Comparison of ENCODE assay signal across 8 cellular contexts in genomic region chr2:27322766-27323591, GRCh38. TPM values are rescaled to one million over a fixed set of nuclear protein-coding genes. Genes with fewer than 3 reads are reported as not detected.
DNase-seq lines count a peak whose midpoint lies in the region; ATAC-seq and FAIRE-seq lines count a peak whose summit lies in the region.

Gene MPV17 (minus strand): TSS chr2:27323097. CDS start chr2:27322517, 580 bp downstream.

- WGBS in mesendoderm (ENCODE audit: extremely low coverage, insufficient coverage, low lambda C conversion rate) = no CpG with 5 or more reads among the region's 39 CpGs

- peak within 1 kb of the TSS; percentile 92 for H3K4me3 Mint-ChIP-seq in activated CD8-positive, alpha-beta memory T cell treated with anti-CD3 and anti-CD28 coated beads, Interleukin-2, amount 10 ng/mL, durations not matched to agents 7 days and 5 days

- H3K9ac ChIP-seq in NT2/D1 (ENCODE audit: insufficient read length, low read depth) (peak within 1 kb of the TSS; percentile 89), endocrine pancreas (ENCODE audit: control insufficient read depth, insufficient read depth, low read length) (peak within 1 kb of the TSS; percentile 89), mesendoderm (ENCODE audit: low read length) (peak within 1 kb of the TSS; percentile 99)

- no peaks in the 10 kb centered on the region for H3K27me3 Mint-ChIP-seq in activated CD8-positive, alpha-beta memory T cell treated with anti-CD3 and anti-CD28 coated beads, Interleukin-2, amount 10 ng/mL, durations not matched to agents 7 days and 5 days

- H3K4me2 ChIP-seq in mesendoderm (ENCODE audit: low read length) = peak within 1 kb of the TSS; percentile 100

- H3K4me1 ChIP-seq in NT2/D1 (ENCODE audit: insufficient read depth, insufficient read length) = peaks cover 5% of the 10 kb centered on the region
- H3K4me1 ChIP-seq in endocrine pancreas (ENCODE audit: control insufficient read depth, insufficient read depth, low read length) = peaks cover 7% of the 10 kb centered on the region
- peaks cover 6% of the 10 kb centered on the region for H3K4me1 ChIP-seq in mesendoderm (ENCODE audit: control insufficient read depth, low read depth, low read length)

- peak within 1 kb of the TSS; percentile 85 for H3K18ac ChIP-seq in mesendoderm (ENCODE audit: low read length)

- peaks cover 19% of the 10 kb centered on the region for H3K4me1 Mint-ChIP-seq in activated CD8-positive, alpha-beta memory T cell treated with anti-CD3 and anti-CD28 coated beads, Interleukin-2, amount 10 ng/mL, durations not matched to agents 7 days and 5 days

- peak within 1 kb of the TSS; percentile 78 for H4K8ac ChIP-seq in mesendoderm (ENCODE audit: low read depth, low read length)

- H3K27ac ChIP-seq in mesendoderm (ENCODE audit: low read depth, low read length) = peak within 1 kb of the TSS; percentile 70

- peak; percentile 72 for FAIRE-seq in HTR-8/SVneo (lab: Jason Lieb, UNC)

- CTCF ChIA-PET in activated CD8-positive, alpha-beta memory T cell treated with anti-CD3 and anti-CD28 coated beads, Interleukin-2, amount 10 ng/mL, durations not matched to agents 7 days and 5 days (lab: Charles Lee) = interaction anchor here (0.5 to 3.0 kb wide), 7 partner anchors 10 to 360 kb away, joined by 3 to 13 read pairs (median 6); partner anchors contain the start of genes EIF2B4, PPM1G and SNX17

- no peak within 1 kb of the TSS for H2BK15ac ChIP-seq in mesendoderm (replicated peaks; ENCODE audit: low read depth)

- H3K4me3 ChIP-seq in NT2/D1 (ENCODE audit: insufficient read length, low read depth) = peak within 1 kb of the TSS; percentile 88
- peak within 1 kb of the TSS; percentile 91 for H3K4me3 ChIP-seq in endocrine pancreas (ENCODE audit: control insufficient read depth, insufficient read depth, low read length)
- peak within 1 kb of the TSS; percentile 97 for H3K4me3 ChIP-seq in mesendoderm (ENCODE audit: low read length)

- H3K79me1 ChIP-seq in mesendoderm (ENCODE audit: low read length) = peaks cover 6% of the 10 kb centered on the region

- DNase-seq in COR-L47 (lab: John Stamatoyannopoulos, UW) (peak; percentile 89), HTR-8/SVneo (ENCODE audit: insufficient read length, low spot score) (peak; percentile 97), NT2/D1 (ENCODE audit: low read depth, low spot score) (peak; percentile 90), mesendoderm (peak; percentile 97)
- DNase-seq in activated CD8-positive, alpha-beta memory T cell treated with anti-CD3 and anti-CD28 coated beads, Interleukin-2, amount 10 ng/mL, durations not matched to agents 7 days and 5 days = peak; percentile 93
- peak; percentile 73 for DNase-seq in stimulated activated CD8-positive, alpha-beta memory T cell treated with anti-CD3 and anti-CD28 coated beads, Interleukin-12 subunit alpha, Interleukin-12 subunit beta, amount 100 ng/mL, for 4 hours (ENCODE audit: low read depth)

- peak within 1 kb of the TSS; percentile 88 for H2AK5ac ChIP-seq in mesendoderm (ENCODE audit: low read length)

- peak; percentile 79 for ATAC-seq in GM21367 (IDR thresholded peaks at IDR 0.05; ENCODE audit: unreplicated experiment)
- peak; percentile 97 for ATAC-seq in activated CD8-positive, alpha-beta memory T cell treated with anti-CD3 and anti-CD28 coated beads, Interleukin-2, amount 10 ng/mL, durations not matched to agents 7 days and 5 days

- H3K9me3 ChIP-seq in NT2/D1 (ENCODE audit: insufficient read depth, low read length) (no peaks in the 10 kb centered on the region), endocrine pancreas (ENCODE audit: control insufficient read depth, low read length) (no peaks in the 10 kb centered on the region)

- H2BK120ac ChIP-seq in mesendoderm (ENCODE audit: low read depth, low read length) = no peak within 1 kb of the TSS

- peak within 1 kb of the TSS; percentile 78 for H2BK5ac ChIP-seq in mesendoderm (ENCODE audit: low read length)

- peaks cover 16% of the 10 kb centered on the region for H3K36me3 Mint-ChIP-seq in activated CD8-positive, alpha-beta memory T cell treated with anti-CD3 and anti-CD28 coated beads, Interleukin-2, amount 10 ng/mL, durations not matched to agents 7 days and 5 days

- H3K4ac ChIP-seq in mesendoderm (ENCODE audit: low read depth, low read length) = peak within 1 kb of the TSS; percentile 75

- H3K27me3 ChIP-seq in NT2/D1 (ENCODE audit: insufficient read depth, insufficient read length) = no peaks in the 10 kb centered on the region
- no peaks in the 10 kb centered on the region for H3K27me3 ChIP-seq in endocrine pancreas (ENCODE audit: control insufficient read depth, insufficient read depth, low read length)
- H3K27me3 ChIP-seq in mesendoderm (ENCODE audit: insufficient read depth, low read length, poor library complexity) = no peaks in the 10 kb centered on the region

- peak within 1 kb of the TSS; percentile 92 for H3K27ac Mint-ChIP-seq in activated CD8-positive, alpha-beta memory T cell treated with anti-CD3 and anti-CD28 coated beads, Interleukin-2, amount 10 ng/mL, durations not matched to agents 7 days and 5 days

- H3K23ac ChIP-seq in mesendoderm (ENCODE audit: low read length) = peak within 1 kb of the TSS; percentile 97

- peak within 1 kb of the TSS; percentile 91 for H4K5ac ChIP-seq in mesendoderm (ENCODE audit: low read length)

- H3K79me2 ChIP-seq in mesendoderm (ENCODE audit: control insufficient read depth, insufficient read depth, low read length) = no peaks in the 10 kb centered on the region

- H3K36me3 ChIP-seq in NT2/D1 (ENCODE audit: insufficient read depth, insufficient read length, low read length) = peaks cover 30% of the 10 kb centered on the region
- no peaks in the 10 kb centered on the region for H3K36me3 ChIP-seq in endocrine pancreas (ENCODE audit: control insufficient read depth, insufficient read depth, low read length)
- H3K36me3 ChIP-seq in mesendoderm (ENCODE audit: control insufficient read depth, insufficient read depth, low read length) = peaks cover 6% of the 10 kb centered on the region

- peak within 1 kb of the TSS; percentile 99 for H3K56ac ChIP-seq in mesendoderm (ENCODE audit: low read length)

- H3K9me3 Mint-ChIP-seq in activated CD8-positive, alpha-beta memory T cell treated with anti-CD3 and anti-CD28 coated beads, Interleukin-2, amount 10 ng/mL, durations not matched to agents 7 days and 5 days (ENCODE audit: low read depth) = no peaks in the 10 kb centered on the region

RNA-seq across cellular contexts. Expression of gene MPV17, which starts in this region (rescaled TPM):
- total RNA-seq in activated CD8-positive, alpha-beta memory T cell treated with anti-CD3 and anti-CD28 coated beads, Interleukin-2, amount 10 ng/mL, durations not matched to agents 7 days and 5 days = 10 to 100 TPM; 87.4 to 97.6 TPM
- polyA plus RNA-seq in mesendoderm (2013, experiment 1 of 2) = 84.5 TPM
- polyA plus RNA-seq in mesendoderm (2013, experiment 2 of 2) = 84.1 TPM

Comparison
In these comparisons a context has a peak if more than half of its experiments do, and no peak if none do; other contexts are left out.
1. Peak in every context shown above with its lines: DNase-seq, ATAC-seq, H3K4me3 ChIP-seq and H3K27ac ChIP-seq.